In the genomic region with DNA sequence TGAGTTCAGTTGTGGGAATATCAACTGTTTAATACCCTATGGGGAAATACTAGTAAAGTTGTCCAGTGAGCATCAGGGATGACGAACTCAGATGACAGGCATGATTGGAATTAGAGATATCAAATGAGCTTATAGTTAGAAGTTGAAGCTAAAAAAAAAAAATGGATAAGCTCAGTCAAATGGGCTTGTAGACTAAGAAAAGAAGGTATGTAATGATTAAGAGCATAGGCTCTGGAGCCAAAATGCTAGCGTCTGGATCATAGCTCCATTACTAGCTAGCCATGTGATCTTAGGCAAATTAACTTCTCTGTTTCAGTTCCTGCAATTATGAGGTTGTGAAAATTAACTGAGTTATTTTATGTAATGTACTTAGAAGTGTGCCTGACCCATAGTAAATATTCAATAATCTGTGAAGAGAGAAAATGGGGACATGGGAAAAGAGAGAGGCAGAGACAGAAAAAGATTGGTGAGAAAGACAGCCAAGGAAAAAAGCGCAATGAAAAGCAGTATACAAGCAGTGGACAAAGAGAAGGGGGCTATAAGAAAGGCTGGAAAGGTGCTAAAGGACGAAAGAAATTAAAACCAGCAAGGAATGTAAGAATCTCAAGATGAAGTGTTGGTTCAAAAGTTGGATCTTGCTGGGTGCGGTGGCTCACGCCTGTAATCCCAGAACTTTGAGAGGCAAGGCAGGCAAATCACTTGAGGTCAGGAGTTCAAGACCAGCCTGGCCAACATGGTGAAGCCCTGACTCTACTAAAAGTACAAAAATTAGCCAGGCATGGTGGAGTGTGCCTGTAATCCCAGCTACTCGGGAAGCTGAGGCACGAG, we compare ENCODE assay signal across 8 cellular contexts.
A peak's percentile ranks its signal among the peaks of the same experiment; 100 is the strongest.
DNase-seq lines count a peak whose midpoint lies in the region; ATAC-seq and TF ChIP-seq lines count a peak whose summit lies in the region.

No MANE protein-coding gene starts in this region.

- H3K36me3 Mint-ChIP-seq in CD4-positive, alpha-beta T cell (ENCODE audit: low read depth), result no peaks in the 10 kb centered on the region
- peaks cover 16% of the 10 kb centered on the region for H3K36me3 Mint-ChIP-seq in activated CD4-positive, alpha-beta memory T cell treated with anti-CD3 and anti-CD28 coated beads, Interleukin-2, amount 10 ng/mL, durations not matched to agents 7 days and 5 days (ENCODE audit: low read depth)
- no peaks in the 10 kb centered on the region for H3K36me3 Mint-ChIP-seq in natural killer cell

- H3K9me3 ChIP-seq in CD4-positive, alpha-beta T cell (ENCODE audit: control insufficient read depth, low read length), result no peaks in the 10 kb centered on the region
- H3K9me3 ChIP-seq in body of pancreas, result no peaks in the 10 kb centered on the region
- no peaks in the 10 kb centered on the region for H3K9me3 ChIP-seq in esophagus muscularis mucosa

- H3K27me3 ChIP-seq in CD4-positive, alpha-beta T cell (ENCODE audit: control insufficient read depth, insufficient read depth, low read length), result no peaks in the 10 kb centered on the region
- H3K27me3 ChIP-seq in body of pancreas (no peaks in the 10 kb centered on the region), esophagus muscularis mucosa (no peaks in the 10 kb centered on the region)

- CTCF ChIA-PET in CD4-positive, alpha-beta T cell (lab: Charles Lee), result interaction anchor here (1.6 to 2.6 kb wide), 3 partner anchors 15 to 99 kb away, joined by 7 to 8 read pairs (median 7); no protein-coding TSS in a partner anchor
- CTCF ChIA-PET in activated CD4-positive, alpha-beta memory T cell treated with anti-CD3 and anti-CD28 coated beads, Interleukin-2, amount 10 ng/mL, durations not matched to agents 7 days and 5 days (lab: Charles Lee), result interaction anchor here (1.1 to 5.5 kb wide), 9 partner anchors 9 to 507 kb away, joined by 3 to 81 read pairs (median 9); a partner anchor contains a TSS

- ATAC-seq in CD4-positive, alpha-beta T cell (ENCODE audit: poor library complexity), result no peak
- ATAC-seq in GM19397 (IDR thresholded peaks at IDR 0.05; ENCODE audit: unreplicated experiment), result peak; percentile 44
- peak; percentile 41 for ATAC-seq in HG03439 (IDR thresholded peaks at IDR 0.05; ENCODE audit: unreplicated experiment)
- ATAC-seq in natural killer cell, result no peak
- no peak for ATAC-seq in body of pancreas

- intact Hi-C loops in CD4-positive, alpha-beta T cell (cut with DNase I, micrococcal nuclease), result loop anchor here in 1 of 2 experiments (5.0 kb wide), 1 partner anchor 64 kb away; no protein-coding TSS in a partner anchor
- intact Hi-C loops in natural killer cell (cut with micrococcal nuclease) (no loop called here), body of pancreas (cut with DNase I) (no loop called here), esophagus muscularis mucosa (cut with DNase I) (no loop called here)

- peaks cover 6% of the 10 kb centered on the region for H3K4me1 ChIP-seq in body of pancreas
- no peaks in the 10 kb centered on the region for H3K4me1 ChIP-seq in esophagus muscularis mucosa

- no peaks in the 10 kb centered on the region for H3K27me3 Mint-ChIP-seq in CD4-positive, alpha-beta T cell
- H3K27me3 Mint-ChIP-seq in activated CD4-positive, alpha-beta memory T cell treated with anti-CD3 and anti-CD28 coated beads, Interleukin-2, amount 10 ng/mL, durations not matched to agents 7 days and 5 days, result no peaks in the 10 kb centered on the region
- H3K27me3 Mint-ChIP-seq in natural killer cell (ENCODE audit: low read depth in 2 of 2), result no peaks in the 10 kb centered on the region

- TF ChIP-seq EP300 in esophagus muscularis mucosa (IDR thresholded peaks at IDR 0.05), result no peak

- no peak for TF ChIP-seq CTCF in CD4-positive, alpha-beta T cell (IDR thresholded peaks at IDR 0.05)
- no peak for TF ChIP-seq CTCF in natural killer cell (IDR thresholded peaks at IDR 0.05)
- no peak for TF ChIP-seq CTCF in body of pancreas (IDR thresholded peaks at IDR 0.05)
- no peak for TF ChIP-seq CTCF in esophagus muscularis mucosa (IDR thresholded peaks at IDR 0.05)

- DNase-seq in CD4-positive, alpha-beta T cell, result no peak
- DNase-seq in activated CD4-positive, alpha-beta memory T cell treated with anti-CD3 and anti-CD28 coated beads, Interleukin-2, amount 10 ng/mL, durations not matched to agents 7 days and 5 days, result no peak
- no peak for DNase-seq in natural killer cell
- no peak for DNase-seq in body of pancreas
- no peak for DNase-seq in globus pallidus (ENCODE audit: low spot score)
- DNase-seq in esophagus muscularis mucosa (ENCODE audit: extremely low spot score), result no peak

- peaks cover 2% of the 10 kb centered on the region for H3K9me3 Mint-ChIP-seq in CD4-positive, alpha-beta T cell
- H3K9me3 Mint-ChIP-seq in activated CD4-positive, alpha-beta memory T cell treated with anti-CD3 and anti-CD28 coated beads, Interleukin-2, amount 10 ng/mL, durations not matched to agents 7 days and 5 days, result no peaks in the 10 kb centered on the region
- H3K9me3 Mint-ChIP-seq in natural killer cell, result peaks cover 0 to 3% of the 10 kb centered on the region in 2 donors

- H3K27ac ChIP-seq in CD4-positive, alpha-beta T cell (ENCODE audit: low read depth, low read length), result peak overlapping the region; percentile 70
- H3K27ac ChIP-seq in body of pancreas, result no peak overlapping the region
- no peak overlapping the region for H3K27ac ChIP-seq in esophagus muscularis mucosa (replicated peaks in 1 of 4)

- TF ChIP-seq POLR2A in body of pancreas (IDR thresholded peaks at IDR 0.05), result no peak
- no peak for TF ChIP-seq POLR2A in esophagus muscularis mucosa (IDR thresholded peaks at IDR 0.05; ENCODE audit: low read depth)

- 85 to 92% methylated on average over 8 of the region's 8 CpGs for WGBS in body of pancreas, 2 donors
- 88% methylated on average over 7 of the region's 8 CpGs for WGBS in esophagus muscularis mucosa

- H3K36me3 ChIP-seq in body of pancreas (replicated peaks in 1 of 2; ENCODE audit: insufficient read depth in 1 of 2, low read depth in 2 of 2) (no peaks in the 10 kb centered on the region), esophagus muscularis mucosa (no peaks in the 10 kb centered on the region)

- POLR2A ChIA-PET in CD4-positive, alpha-beta T cell (lab: Charles Lee), result interaction anchor here (0.7 to 6.1 kb wide), 16 partner anchors 9 to 1748 kb away, joined by 3 to 154 read pairs (median 4); a partner anchor contains a TSS
- POLR2A ChIA-PET in activated CD4-positive, alpha-beta memory T cell treated with anti-CD3 and anti-CD28 coated beads, Interleukin-2, amount 10 ng/mL, durations not matched to agents 7 days and 5 days (lab: Charles Lee), result interaction anchor here (0.7 to 13.0 kb wide), 15 partner anchors 8 to 621 kb away, joined by 3 to 824 read pairs (median 6); a partner anchor contains a TSS

- H3K27ac Mint-ChIP-seq in CD4-positive, alpha-beta T cell, result peak overlapping the region; percentile 94
- peak overlapping the region; percentile 99 for H3K27ac Mint-ChIP-seq in activated CD4-positive, alpha-beta memory T cell treated with anti-CD3 and anti-CD28 coated beads, Interleukin-2, amount 10 ng/mL, durations not matched to agents 7 days and 5 days
- H3K27ac Mint-ChIP-seq in natural killer cell, result peak overlapping the region; percentile 34 to 80

- H3K4me3 ChIP-seq in body of pancreas, result no peak overlapping the region
- no peak overlapping the region for H3K4me3 ChIP-seq in esophagus muscularis mucosa

- H3K4me1 Mint-ChIP-seq in CD4-positive, alpha-beta T cell (ENCODE audit: low read depth), result peaks cover 78% of the 10 kb centered on the region
- H3K4me1 Mint-ChIP-seq in activated CD4-positive, alpha-beta memory T cell treated with anti-CD3 and anti-CD28 coated beads, Interleukin-2, amount 10 ng/mL, durations not matched to agents 7 days and 5 days, result peaks cover 77% of the 10 kb centered on the region
- H3K4me1 Mint-ChIP-seq in natural killer cell, result peaks cover 43% of the 10 kb centered on the region in 2 donors

- peak overlapping the region; percentile 73 for H3K4me3 Mint-ChIP-seq in CD4-positive, alpha-beta T cell
- peak overlapping the region; percentile 74 for H3K4me3 Mint-ChIP-seq in activated CD4-positive, alpha-beta memory T cell treated with anti-CD3 and anti-CD28 coated beads, Interleukin-2, amount 10 ng/mL, durations not matched to agents 7 days and 5 days
- peak overlapping the region; percentile 54 for H3K4me3 Mint-ChIP-seq in natural killer cell

Comparison
In these comparisons a context has a peak if more than half of its experiments do, and no peak if none do; other contexts are left out.
1. ATAC-seq: peak in GM19397 (single experiment) and HG03439 (single experiment); none in CD4-positive, alpha-beta T cell (single experiment), natural killer cell (0 of 3) and body of pancreas (single experiment).
2. Peak in every context shown above with its lines, with median percentiles within 50 percentile points of each other: H3K27ac Mint-ChIP-seq and H3K4me3 Mint-ChIP-seq.